ENCODE assay signal across 8 cellular contexts in genomic region chr1:167533851-167534300, GRCh38. TPM values are rescaled to one million over a fixed set of nuclear protein-coding genes. Genes with fewer than 3 reads are reported as not detected.
A peak's percentile ranks its signal among the peaks of the same experiment; 100 is the strongest.
DNase-seq lines count a peak whose midpoint lies in the region; ATAC-seq, FAIRE-seq and TF ChIP-seq lines count a peak whose summit lies in the region.

No MANE protein-coding gene starts in this region.

- H3K36me3 ChIP-seq in gastrocnemius medialis: no peaks in the 10 kb centered on the region

- intact Hi-C loops in gastrocnemius medialis (cut with DNase I; ENCODE audit: low total_unique reads): loop anchor here (5.0 kb wide), 3 partner anchors 77 to 467 kb away; no protein-coding TSS in a partner anchor

- no peaks in the 10 kb centered on the region for H3K9me3 ChIP-seq in gastrocnemius medialis

- in situ Hi-C loops in astrocyte of the spinal cord (cut with HindIII; ENCODE audit: low sequenced_read_pairs): no loop called here
- in situ Hi-C loops in gastrocnemius medialis (cut with MboI; ENCODE audit: low sequenced_read_pairs in 4 of 4): loop anchor here (10.0 to 25.0 kb wide), 4 partner anchors 129 to 472 kb away; no protein-coding TSS in a partner anchor

- H3K4me3 ChIP-seq in astrocyte of the spinal cord (ENCODE audit: low read depth, low read length) (no peak overlapping the region), gastrocnemius medialis (no peak overlapping the region)

- DNase-seq in COLO829 (ENCODE audit: low spot score) (peak; percentile 93), H54 (ENCODE audit: insufficient read length, low spot score) (peak; percentile 72), NCI-H1694 treated with DMSO at 0.1 percent for 48 hours (lab: John Stamatoyannopoulos, UW) (peak; percentile 46), T1000 (lab: John Stamatoyannopoulos, UW) (peak; percentile 41), astrocyte of the spinal cord (ENCODE audit: low read depth, low spot score) (peak; percentile 53), hippocampal formation (lab: John Stamatoyannopoulos, UW) (peak; percentile 44 to 52), gastrocnemius medialis (no peak)

- no peak overlapping the region for H3K27ac ChIP-seq in gastrocnemius medialis

- H3K27me3 ChIP-seq in gastrocnemius medialis: no peaks in the 10 kb centered on the region

- TF ChIP-seq POLR2A in H54 (IDR thresholded peaks at IDR 0.05; ENCODE audit: low read depth, low read length) (no peak), gastrocnemius medialis (IDR thresholded peaks at IDR 0.05) (no peak)

- ATAC-seq in gastrocnemius medialis (peak; percentile 81 to 88), GM21528 (IDR thresholded peaks at IDR 0.05; ENCODE audit: low FRiP score, unreplicated experiment) (no peak)

- TF ChIP-seq CTCF in astrocyte of the spinal cord (IDR thresholded peaks at IDR 0.05; ENCODE audit: low read depth, low read length): peak; percentile 90
- peak; percentile 62 to 88 (median 77) for TF ChIP-seq CTCF in gastrocnemius medialis (IDR thresholded peaks at IDR 0.05 in 4 of 5, conservative IDR thresholded peaks at IDR 0.05 in 1 of 5)

- H3K4me1 ChIP-seq in gastrocnemius medialis: no peaks in the 10 kb centered on the region

- peak; percentile 41 for FAIRE-seq in H54 (lab: Jason Lieb, UNC)

RNA-seq across cellular contexts. Expression of gene CD247, which starts 15.5 kb away (rescaled TPM):
- under 1 TPM in 1 of 4 donors, not detected in 3; 0.33 TPM for total RNA-seq in gastrocnemius medialis

RNA-seq across cellular contexts. Expression of gene CREG1, which starts 19.7 kb away (rescaled TPM):
- total RNA-seq in gastrocnemius medialis: 10 to 100 TPM; 69.9 to 99.6 (median 80.7) TPM

Comparison
In these comparisons a context has a peak if more than half of its experiments do, and no peak if none do; other contexts are left out.
1. DNase-seq: peak in COLO829 (single experiment), H54 (single experiment), NCI-H1694 treated with DMSO at 0.1 percent for 48 hours (single experiment), T1000 (single experiment), astrocyte of the spinal cord (single experiment) and hippocampal formation (2 of 2); none in gastrocnemius medialis (0 of 2).